ENCODE assay signal across 8 cellular contexts in genomic region chr1:222814536-222815366, GRCh38. TPM values are rescaled to one million over a fixed set of nuclear protein-coding genes. Genes with fewer than 3 reads are reported as not detected.
DNase-seq lines count a peak whose midpoint lies in the region; ATAC-seq lines count a peak whose summit lies in the region.

Gene DISP1 (plus strand): TSS chr1:222815039. CDS start chr1:222942824, 127,785 bp downstream.

- H3K36me3 Mint-ChIP-seq in CD4-positive, CD25-positive, alpha-beta regulatory T cell = peaks cover 3% of the 10 kb centered on the region

- peaks cover 2% of the 10 kb centered on the region for H3K79me1 ChIP-seq in mesendoderm (ENCODE audit: low read length)

- H2BK120ac ChIP-seq in mesendoderm (ENCODE audit: low read depth, low read length) = no peak within 1 kb of the TSS

- DNase-seq in CD4-positive, CD25-positive, alpha-beta regulatory T cell = peak; percentile 61 to 88 (median 65)
- peak; percentile 40 for DNase-seq in NCI-H82 treated with DMSO at 0.1 percent for 48 hours (lab: John Stamatoyannopoulos, UW; ENCODE audit: unreplicated experiment)
- peak; percentile 26 for DNase-seq in activated CD8-positive, alpha-beta memory T cell treated with anti-CD3 and anti-CD28 coated beads, Interleukin-2, amount 50 U/mL, for 1 hour (ENCODE audit: extremely low read depth)
- DNase-seq in mesendoderm = peak; percentile 86
- peak; percentile 35 for DNase-seq in stimulated activated CD8-positive, alpha-beta memory T cell treated with anti-CD3 and anti-CD28 coated beads, Interleukin-15, amount 100 ng/mL, for 1 hour (ENCODE audit: low read depth)

- H2AK5ac ChIP-seq in mesendoderm (ENCODE audit: low read length) = no peak within 1 kb of the TSS

- H3K9me3 ChIP-seq in CD4-positive, CD25-positive, alpha-beta regulatory T cell (ENCODE audit: control insufficient read depth in 2 of 2, low read length in 2 of 2) = no peaks in the 10 kb centered on the region
- H3K9me3 ChIP-seq in endocrine pancreas (ENCODE audit: control insufficient read depth, low read length) = no peaks in the 10 kb centered on the region

- H3K79me2 ChIP-seq in mesendoderm (ENCODE audit: control insufficient read depth, insufficient read depth, low read length) = peaks cover 4% of the 10 kb centered on the region

- peak within 1 kb of the TSS; percentile 89 to 94 (median 93) for H3K27ac Mint-ChIP-seq in CD4-positive, CD25-positive, alpha-beta regulatory T cell

- H3K23ac ChIP-seq in mesendoderm (ENCODE audit: low read length) = no peak within 1 kb of the TSS

- H2BK5ac ChIP-seq in mesendoderm (ENCODE audit: low read length) = no peak within 1 kb of the TSS

- H3K4me2 ChIP-seq in mesendoderm (ENCODE audit: low read length) = peak within 1 kb of the TSS; percentile 56

- H3K4ac ChIP-seq in mesendoderm (ENCODE audit: low read depth, low read length) = peak within 1 kb of the TSS; percentile 5

- H3K56ac ChIP-seq in mesendoderm (ENCODE audit: low read length) = peak within 1 kb of the TSS; percentile 80

- H3K18ac ChIP-seq in mesendoderm (ENCODE audit: low read length) = peak within 1 kb of the TSS; percentile 71

- H3K9me3 Mint-ChIP-seq in CD4-positive, CD25-positive, alpha-beta regulatory T cell = peaks cover 0 to 2% (median 0%) of the 10 kb centered on the region in 7 donors

- H3K27me3 Mint-ChIP-seq in CD4-positive, CD25-positive, alpha-beta regulatory T cell = peaks cover 5% of the 10 kb centered on the region

- ATAC-seq in CD4-positive, CD25-positive, alpha-beta regulatory T cell (ENCODE audit: low read depth in 2 of 2) = peak; percentile 87 to 89
- ATAC-seq in GM19351 (IDR thresholded peaks at IDR 0.05; ENCODE audit: unreplicated experiment) (peak; percentile 86), HG03469 (IDR thresholded peaks at IDR 0.05; ENCODE audit: unreplicated experiment) (peak; percentile 78)

- peak within 1 kb of the TSS; percentile 94 for H3K4me3 ChIP-seq in CD4-positive, CD25-positive, alpha-beta regulatory T cell (ENCODE audit: low read depth, low read length)
- H3K4me3 ChIP-seq in endocrine pancreas (ENCODE audit: control insufficient read depth, insufficient read depth, low read length) (peak within 1 kb of the TSS; percentile 90), mesendoderm (ENCODE audit: low read length) (peak within 1 kb of the TSS; percentile 52)

- no peaks in the 10 kb centered on the region for H3K36me3 ChIP-seq in CD4-positive, CD25-positive, alpha-beta regulatory T cell (ENCODE audit: control insufficient read depth, insufficient read depth, low read length)
- no peaks in the 10 kb centered on the region for H3K36me3 ChIP-seq in endocrine pancreas (ENCODE audit: control insufficient read depth, insufficient read depth, low read length)
- H3K36me3 ChIP-seq in mesendoderm (ENCODE audit: control insufficient read depth, insufficient read depth, low read length) = no peaks in the 10 kb centered on the region

- peak within 1 kb of the TSS; percentile 91 to 95 (median 94) for H3K4me3 Mint-ChIP-seq in CD4-positive, CD25-positive, alpha-beta regulatory T cell

- no CpG with 5 or more reads among the region's 62 CpGs for WGBS in mesendoderm (ENCODE audit: extremely low coverage, insufficient coverage, low lambda C conversion rate)

- H3K27me3 ChIP-seq in CD4-positive, CD25-positive, alpha-beta regulatory T cell (ENCODE audit: control insufficient read depth, insufficient read depth, low read length) = no peaks in the 10 kb centered on the region
- H3K27me3 ChIP-seq in endocrine pancreas (ENCODE audit: control insufficient read depth, insufficient read depth, low read length) (no peaks in the 10 kb centered on the region), mesendoderm (ENCODE audit: insufficient read depth, low read length, poor library complexity) (no peaks in the 10 kb centered on the region)

- no peak within 1 kb of the TSS for H4K5ac ChIP-seq in mesendoderm (ENCODE audit: low read length)

- peaks cover 16% of the 10 kb centered on the region for H3K4me1 ChIP-seq in CD4-positive, CD25-positive, alpha-beta regulatory T cell (ENCODE audit: control insufficient read depth, insufficient read depth, low read length, poor library complexity, severe bottlenecking)
- H3K4me1 ChIP-seq in endocrine pancreas (ENCODE audit: control insufficient read depth, insufficient read depth, low read length) (peaks cover 24% of the 10 kb centered on the region), mesendoderm (ENCODE audit: control insufficient read depth, low read depth, low read length) (no peaks in the 10 kb centered on the region)

- no peak within 1 kb of the TSS for H2BK15ac ChIP-seq in mesendoderm (replicated peaks; ENCODE audit: low read depth)

- H3K27ac ChIP-seq in CD4-positive, CD25-positive, alpha-beta regulatory T cell (ENCODE audit: insufficient read depth, low read length, poor library complexity, severe bottlenecking) = peak within 1 kb of the TSS; percentile 64
- H3K27ac ChIP-seq in mesendoderm (ENCODE audit: low read depth, low read length) = peak within 1 kb of the TSS; percentile 81

- peaks cover 6 to 36% (median 28%) of the 10 kb centered on the region in 4 donors for H3K4me1 Mint-ChIP-seq in CD4-positive, CD25-positive, alpha-beta regulatory T cell

- H3K9ac ChIP-seq in endocrine pancreas (ENCODE audit: control insufficient read depth, insufficient read depth, low read length) (peak within 1 kb of the TSS; percentile 90), mesendoderm (ENCODE audit: low read length) (peak within 1 kb of the TSS; percentile 80)

- H4K8ac ChIP-seq in mesendoderm (ENCODE audit: low read depth, low read length) = no peak within 1 kb of the TSS

RNA-seq across cellular contexts. Expression of gene DISP1, which starts in this region (rescaled TPM):
- total RNA-seq in CD4-positive, CD25-positive, alpha-beta regulatory T cell = 2.9 TPM
- 1 to 10 TPM; 1.1 to 2.0 (median 1.4) TPM for polyA plus RNA-seq in CD4-positive, CD25-positive, alpha-beta regulatory T cell
- 2.2 TPM for polyA plus RNA-seq in mesendoderm (2013, experiment 1 of 2)
- 2.3 TPM for polyA plus RNA-seq in mesendoderm (2013, experiment 2 of 2)

Comparison
In these comparisons a context has a peak if more than half of its experiments do, and no peak if none do; other contexts are left out.
1. Peak in every context shown above with its lines: DNase-seq, ATAC-seq, H3K4me3 ChIP-seq and H3K27ac ChIP-seq.
2. DNase-seq: peak in every context shown above with its lines; median percentile 86 in mesendoderm; 65 in CD4-positive, CD25-positive, alpha-beta regulatory T cell; 40 in NCI-H82 treated with DMSO at 0.1 percent for 48 hours; 35 in stimulated activated CD8-positive, alpha-beta memory T cell treated with anti-CD3 and anti-CD28 coated beads, Interleukin-15, amount 100 ng/mL, for 1 hour; 26 in activated CD8-positive, alpha-beta memory T cell treated with anti-CD3 and anti-CD28 coated beads, Interleukin-2, amount 50 U/mL, for 1 hour.